ENCODE assay signal across 7 cellular contexts in the genomic region with DNA sequence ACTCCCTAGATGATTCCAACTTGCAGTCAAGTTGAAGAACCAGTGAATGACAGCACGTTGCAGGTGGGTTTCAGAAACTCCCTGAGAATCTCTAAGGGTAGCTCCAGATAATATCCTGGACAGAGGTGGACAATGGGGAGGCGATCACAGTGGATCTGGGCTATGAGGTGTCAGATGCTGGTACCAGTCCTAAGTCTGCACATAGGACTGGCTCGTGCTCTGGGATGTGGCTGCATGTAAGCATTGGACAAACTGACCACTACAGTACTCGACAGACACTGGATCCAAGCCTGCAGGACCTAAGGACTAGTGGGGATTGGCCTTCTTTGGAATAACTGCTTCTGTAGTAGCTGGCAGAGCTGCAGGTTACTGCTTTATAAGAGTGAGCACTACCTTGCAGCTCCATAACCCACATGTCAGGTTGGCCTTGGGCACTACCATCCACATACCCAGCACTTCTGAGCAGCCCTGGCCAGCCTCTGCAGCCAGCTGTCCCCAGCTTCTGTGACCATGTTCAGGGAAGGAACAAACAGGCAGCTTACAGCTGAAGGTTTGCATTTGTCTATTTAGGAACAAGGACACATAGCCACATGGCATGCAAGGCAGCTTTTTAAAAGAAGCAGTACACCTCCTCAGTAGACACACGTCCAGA.
"Had no signal": no experiment of that assay in that cellular context is flagged by ENCODE, and none has a peak within 500 bp of the region (broad histone marks: within the 10 kb centered on the region; RNA-seq: fewer than 3 reads in every experiment).

No MANE protein-coding gene starts in this region.

- DNase-seq: H9, HCEC 1CT, HFFc6 had no signal

- H3K27ac Mint-ChIP-seq: GM23338, H9, HFFc6, IgD-negative memory B cell had no signal

- H3K36me3 Mint-ChIP-seq: IgD-negative memory B cell had no signal

- H3K27ac ChIP-seq: HL-60 had no signal

- H3K4me3 ChIP-seq: GM23338 had no signal

- H3K4me3 Mint-ChIP-seq: GM23338, H9, HFFc6, IgD-negative memory B cell had no signal

- H3K4me1 Mint-ChIP-seq: GM23338, H9, IgD-negative memory B cell had no signal

- ATAC-seq: GM23338, HepG2 had no signal
